ENCODE assay signal across 8 cellular contexts in genomic region chr12:96237465-96238077, GRCh38. TPM values are rescaled to one million over a fixed set of nuclear protein-coding genes. Genes with fewer than 3 reads are reported as not detected.
DNase-seq lines count a peak whose midpoint lies in the region; ATAC-seq, FAIRE-seq and TF ChIP-seq lines count a peak whose summit lies in the region.

No MANE protein-coding gene starts in this region.

- peak overlapping the region; percentile 35 to 84 (median 70) for H3K4me3 Mint-ChIP-seq in CD8-positive, alpha-beta memory T cell

- H3K27me3 ChIP-seq in CD8-positive, alpha-beta memory T cell (ENCODE audit: insufficient read depth, low read length, poor library complexity, severe bottlenecking), result no peaks in the 10 kb centered on the region

- H3K36me3 ChIP-seq in CD8-positive, alpha-beta memory T cell (ENCODE audit: insufficient read depth, low read length), result no peaks in the 10 kb centered on the region

- peaks cover 0 to 8% (median 7%) of the 10 kb centered on the region in 3 donors for H3K36me3 Mint-ChIP-seq in CD8-positive, alpha-beta memory T cell

- ATAC-seq in left ventricle myocardium superior, result peak; percentile 9

- peaks cover 0 to 2% (median 0%) of the 10 kb centered on the region in 5 donors for H3K9me3 Mint-ChIP-seq in CD8-positive, alpha-beta memory T cell

- no peak for TF ChIP-seq CTCF in RWPE1 (conservative IDR thresholded peaks at IDR 0.05; ENCODE audit: low read depth)

- FAIRE-seq in frontal cortex (lab: Jason Lieb, UNC), result no peak

- no peak overlapping the region for H3K4me3 ChIP-seq in CD8-positive, alpha-beta memory T cell (ENCODE audit: low read length)

- H3K27ac Mint-ChIP-seq in CD8-positive, alpha-beta memory T cell, result peak overlapping the region; percentile 78 to 97 (median 96)

- H3K4me1 ChIP-seq in CD8-positive, alpha-beta memory T cell (ENCODE audit: insufficient read depth, low read length), result peaks cover 58% of the 10 kb centered on the region

- peak in 4 of 5 donors; percentile 52 to 75 (median 62) for DNase-seq in CD8-positive, alpha-beta memory T cell
- DNase-seq in RWPE1 (ENCODE audit: low spot score) (peak; percentile 68), left ventricle myocardium superior (peak; percentile 71), frontal cortex (ENCODE audit: low spot score in 2 of 2) (no peak), NCI-H2171 treated with DMSO at 0.1 percent for 48 hours (lab: John Stamatoyannopoulos, UW) (no peak), NCI-H1436 (lab: John Stamatoyannopoulos, UW) (no peak)
- DNase-seq in activated gamma-delta T cell treated with anti-CD3 and anti-CD28 coated beads, Interleukin-2, amount 50 U/mL, for 16 hours (ENCODE audit: low read depth), result peak; percentile 47
- DNase-seq in stimulated activated CD4-positive, alpha-beta T cell treated with anti-CD3 and anti-CD28 coated beads, TNF-alpha, amount 100 ng/mL, for 1 hour (ENCODE audit: low read depth in 3 of 3, low spot score in 1 of 3), result peak in 2 of 3 donors; percentile 14 to 23

- peak overlapping the region; percentile 20 for H3K27ac ChIP-seq in CD8-positive, alpha-beta memory T cell (ENCODE audit: low read depth, low read length)
- H3K27ac ChIP-seq in RWPE1, result peak overlapping the region; percentile 98

- no peaks in the 10 kb centered on the region for H3K9me3 ChIP-seq in CD8-positive, alpha-beta memory T cell (ENCODE audit: low read length)

- intact Hi-C loops in left ventricle myocardium superior (cut with micrococcal nuclease), result no loop called here

- CTCF ChIA-PET in CD8-positive, alpha-beta memory T cell (lab: Charles Lee), result interaction anchor here (0.6 to 2.3 kb wide), 2 partner anchors 23 to 163 kb away, joined by 3 to 15 read pairs; partner anchors contain the start of gene CDK17
- CTCF ChIA-PET in RWPE1 (lab: Yijun Ruan, JAX), result interaction anchor here (0.6 to 1.9 kb wide), 3 partner anchors 22 to 164 kb away, joined by 3 to 8 read pairs (median 6); no protein-coding TSS in a partner anchor

- POLR2A ChIA-PET in CD8-positive, alpha-beta memory T cell (lab: Charles Lee), result no interaction called here
- POLR2A ChIA-PET in RWPE1 (lab: Yijun Ruan, JAX; ENCODE audit: low non-redundant PET), result no interaction called here

- H3K27me3 Mint-ChIP-seq in CD8-positive, alpha-beta memory T cell, result no peaks in the 10 kb centered on the region

- H3K4me1 Mint-ChIP-seq in CD8-positive, alpha-beta memory T cell, result peaks cover 73 to 95% (median 79%) of the 10 kb centered on the region in 3 donors

RNA-seq across cellular contexts. Expression of gene ELK3, which starts 43.4 kb away (rescaled TPM):
- total RNA-seq in CD8-positive, alpha-beta memory T cell, result 10 to 100 TPM; 24.0 to 28.4 TPM
- polyA plus RNA-seq in CD8-positive, alpha-beta memory T cell, result 44.3 TPM
- total RNA-seq in left ventricle myocardium superior (21.1 TPM), frontal cortex (1.6 TPM)

Comparison
In these comparisons a context has a peak if more than half of its experiments do, and no peak if none do; other contexts are left out.
1. DNase-seq: peak in CD8-positive, alpha-beta memory T cell (4 of 5), RWPE1 (single experiment), activated gamma-delta T cell treated with anti-CD3 and anti-CD28 coated beads, Interleukin-2, amount 50 U/mL, for 16 hours (single experiment), left ventricle myocardium superior (single experiment) and stimulated activated CD4-positive, alpha-beta T cell treated with anti-CD3 and anti-CD28 coated beads, TNF-alpha, amount 100 ng/mL, for 1 hour (2 of 3); none in frontal cortex (0 of 2), NCI-H2171 treated with DMSO at 0.1 percent for 48 hours (single experiment) and NCI-H1436 (single experiment).